20 cellular contexts compared by ENCODE assay signal in genomic region chrX:20663287-20663686, GRCh38.
DNase-seq lines count a peak whose midpoint lies in the region; TF ChIP-seq lines count a peak whose summit lies in the region.
"Had no signal": no experiment of that assay in that cellular context is flagged by ENCODE, and none has a peak within 500 bp of the region (broad histone marks: within the 10 kb centered on the region; RNA-seq: fewer than 3 reads in every experiment).

No MANE protein-coding gene starts in this region.

- no peak for TF ChIP-seq RAD21 in neural cell (conservative IDR thresholded peaks at IDR 0.05)

- intact Hi-C loops in posterior vena cava (cut with DNase I), result no loop called here

- DNase-seq in NCI-H2227 (lab: John Stamatoyannopoulos, UW; ENCODE audit: unreplicated experiment) (peak; percentile 12), endodermal cell (no peak), retina (peak; percentile 56), NCI-H1048 (lab: John Stamatoyannopoulos, UW) (no peak), posterior vena cava (ENCODE audit: low spot score) (no peak), DMS153 (lab: John Stamatoyannopoulos, UW) (no peak)
- DNase-seq: AML-193; CD4-positive, alpha-beta memory T cell; COR-L47; DMS79; NCI-H1092; NCI-H187; NCI-H526 treated with DMSO at 0.1 percent for 48 hours; PC-9; SJCRH30 had no signal

- H3K27me3 Mint-ChIP-seq in endodermal cell (ENCODE audit: insufficient read depth), result peaks cover 2% of the 10 kb centered on the region

- no peaks in the 10 kb centered on the region for H3K4me1 Mint-ChIP-seq in endodermal cell
- H3K4me1 Mint-ChIP-seq: CD4-positive, alpha-beta memory T cell; IgD-negative memory B cell had no signal

- H4K20me1 ChIP-seq in neural cell (ENCODE audit: insufficient read depth), result no peaks in the 10 kb centered on the region

- H3K4me3 ChIP-seq in endodermal cell (ENCODE audit: low read length) (no peak overlapping the region), neural cell (ENCODE audit: low read length) (no peak overlapping the region)
- H3K4me3 ChIP-seq: A549, PC-9, SJCRH30 had no signal

- H3K27ac ChIP-seq in endodermal cell (ENCODE audit: low read depth, low read length) (peak overlapping the region; percentile 70), neural cell (ENCODE audit: low read length) (peak overlapping the region; percentile 71)
- H3K27ac ChIP-seq: A549, HL-60, KMS-11, PC-9, SJCRH30 had no signal

- no peaks in the 10 kb centered on the region for H3K9me3 Mint-ChIP-seq in endodermal cell

- no peaks in the 10 kb centered on the region for H3K36me3 Mint-ChIP-seq in endodermal cell (ENCODE audit: low read depth)
- H3K36me3 Mint-ChIP-seq: CD4-positive, alpha-beta memory T cell; IgD-negative memory B cell had no signal

- H3K27ac Mint-ChIP-seq in endodermal cell, result no peak overlapping the region
- H3K27ac Mint-ChIP-seq: CD4-positive, alpha-beta memory T cell; IgD-negative memory B cell had no signal

- H3K36me3 ChIP-seq in endodermal cell (ENCODE audit: control insufficient read depth, insufficient read depth, low read length), result no peaks in the 10 kb centered on the region
- H3K36me3 ChIP-seq in neural cell (ENCODE audit: insufficient read depth, low read length), result no peaks in the 10 kb centered on the region
- H3K36me3 ChIP-seq: SJCRH30 had no signal

- no peak overlapping the region for H3K4me3 Mint-ChIP-seq in endodermal cell
- H3K4me3 Mint-ChIP-seq: CD4-positive, alpha-beta memory T cell; IgD-negative memory B cell had no signal

- H2AFZ ChIP-seq in neural cell (ENCODE audit: low read depth, low read length), result no peak overlapping the region
- H2AFZ ChIP-seq: PC-9 had no signal

- 80% methylated on average over 1 of the region's 3 CpGs; no CpG with 5 or more reads in 1 of the 2 experiments for WGBS in endodermal cell (ENCODE audit: insufficient coverage in 1 of 2, insufficient read length in 1 of 2), 2 experiments

- TF ChIP-seq CTCF in endodermal cell (conservative IDR thresholded peaks at IDR 0.05) (no peak), neural cell (IDR thresholded peaks at IDR 0.05; ENCODE audit: poor library complexity, severe bottlenecking) (no peak)

- H3K4me1 ChIP-seq in endodermal cell (ENCODE audit: control insufficient read depth, insufficient read depth, low read length), result no peaks in the 10 kb centered on the region
- H3K4me1 ChIP-seq: A549, SJCRH30 had no signal

- no peak overlapping the region for H3K9ac ChIP-seq in endodermal cell (ENCODE audit: extremely low read depth, low read length, poor library complexity, severe bottlenecking)
- no peak overlapping the region for H3K9ac ChIP-seq in neural cell (ENCODE audit: low read length)
- H3K9ac ChIP-seq: KMS-11 had no signal

- H3K79me2 ChIP-seq in neural cell (replicated peaks; ENCODE audit: insufficient read depth, low read length), result no peaks in the 10 kb centered on the region

- no peaks in the 10 kb centered on the region for H3K9me2 ChIP-seq in neural cell (ENCODE audit: insufficient read depth, low read length)

- no peaks in the 10 kb centered on the region for H3F3A ChIP-seq in neural cell (ENCODE audit: insufficient read depth, low read length, poor library complexity, severe bottlenecking)

- no peaks in the 10 kb centered on the region for H3K9me3 ChIP-seq in endodermal cell (ENCODE audit: control insufficient read depth, low read length)
- H3K9me3 ChIP-seq in neural cell (ENCODE audit: low read length), result no peaks in the 10 kb centered on the region
- H3K9me3 ChIP-seq: A549, SJCRH30 had no signal

- H3K27me3 ChIP-seq in endodermal cell (ENCODE audit: control insufficient read depth, insufficient read depth, low read length, poor library complexity, severe bottlenecking), result no peaks in the 10 kb centered on the region
- H3K27me3 ChIP-seq in neural cell (ENCODE audit: insufficient read depth, low read depth, low read length), result no peaks in the 10 kb centered on the region

- TF ChIP-seq EP300 in neural cell (conservative IDR thresholded peaks at IDR 0.05; ENCODE audit: poor library complexity, severe bottlenecking), result no peak

- H3K4me2 ChIP-seq in neural cell (ENCODE audit: low read length), result no peak overlapping the region
- H3K4me2 ChIP-seq: A549, KMS-11, PC-9 had no signal

TF ChIP-seq in neural cell, 6 proteins besides CTCF, POLR2A, EP300 and RAD21:
- TF ChIP-seq TAF1 (IDR thresholded peaks at IDR 0.05; ENCODE audit: low read depth) (no peak), MXI1 (conservative IDR thresholded peaks at IDR 0.05; ENCODE audit: poor library complexity, severe bottlenecking) (no peak), SMC3 (conservative IDR thresholded peaks at IDR 0.05; ENCODE audit: poor library complexity) (no peak), EZH2 (IDR thresholded peaks at IDR 0.05; ENCODE audit: borderline replicate concordance, insufficient read depth, low read length, poor library complexity, severe bottlenecking) (no peak)

Comparison
In these comparisons a context has a peak if more than half of its experiments do, and no peak if none do; other contexts are left out.
1. DNase-seq: peak in NCI-H2227 (single experiment) and retina (single experiment); none in endodermal cell (single experiment), NCI-H1048 (single experiment), posterior vena cava (single experiment) and DMS153 (single experiment).